ENCODE assay signal across 11 cellular contexts in genomic region chr18:9139400-9140039, GRCh38. TPM values are rescaled to one million over a fixed set of nuclear protein-coding genes. Genes with fewer than 3 reads are reported as not detected.
DNase-seq lines count a peak whose midpoint lies in the region; TF ChIP-seq lines count a peak whose summit lies in the region.
"Had no signal": no experiment of that assay in that cellular context is flagged by ENCODE, and none has a peak within 500 bp of the region (broad histone marks: within the 10 kb centered on the region; RNA-seq: fewer than 3 reads in every experiment).

No MANE protein-coding gene starts in this region.

- in situ Hi-C loops in KBM-7 (cut with MboI; ENCODE audit: low pct_unique_long_range_greater_than_20kb, low sequenced_read_pairs) = no loop called here

- POLR2A ChIA-PET in CD4-positive, alpha-beta memory T cell (lab: Charles Lee; ENCODE audit: partially characterized antibody) = interaction anchor here (1.0 to 21.4 kb wide), 7 partner anchors 7 to 774 kb away, joined by 3 to 823 read pairs (median 53); partner anchors contain the start of genes NDUFV2 and VAPA

- H3K4me1 Mint-ChIP-seq in CD4-positive, alpha-beta memory T cell = peaks cover 47 to 89% (median 59%) of the 10 kb centered on the region in 4 donors
- H3K4me1 Mint-ChIP-seq in neural progenitor cell (peaks cover 39% of the 10 kb centered on the region), mesothelial cell of epicardium (peaks cover 40% of the 10 kb centered on the region)

- peak overlapping the region; percentile 49 to 99 (median 94) for H3K27ac Mint-ChIP-seq in CD4-positive, alpha-beta memory T cell
- H3K27ac Mint-ChIP-seq in neural progenitor cell = no peak overlapping the region
- no peak overlapping the region for H3K27ac Mint-ChIP-seq in mesothelial cell of epicardium

- H3F3A ChIP-seq in OCI-LY1 (ENCODE audit: insufficient read depth, low read length) (peaks cover 4% of the 10 kb centered on the region; the same call in 1 of the 2 replicates), neural progenitor cell (ENCODE audit: low read depth) (peaks cover 26% of the 10 kb centered on the region)

- H3K27me3 ChIP-seq in CD4-positive, alpha-beta memory T cell (ENCODE audit: insufficient read depth, low read length) = no peaks in the 10 kb centered on the region
- H3K27me3 ChIP-seq in OCI-LY1 (ENCODE audit: insufficient read depth, low read length) (no peaks in the 10 kb centered on the region), colonic mucosa (no peaks in the 10 kb centered on the region), neural progenitor cell (no peaks in the 10 kb centered on the region)

- H3K9ac ChIP-seq in OCI-LY1 (ENCODE audit: low read length) = peak overlapping the region; percentile 76
- H3K9ac ChIP-seq in colonic mucosa (ENCODE audit: low read depth in 2 of 2, low read length in 2 of 2) = no peak overlapping the region
- no peak overlapping the region for H3K9ac ChIP-seq in neural progenitor cell

- H3K79me2 ChIP-seq in OCI-LY1 (ENCODE audit: insufficient read depth, low read length) (peaks cover 69% of the 10 kb centered on the region), neural progenitor cell (ENCODE audit: low read depth) (peaks cover 77% of the 10 kb centered on the region)

- H3K27ac ChIP-seq in CD4-positive, alpha-beta memory T cell (ENCODE audit: low read depth, low read length) = peak overlapping the region; percentile 67
- H3K27ac ChIP-seq in OCI-LY1 (ENCODE audit: low read depth, low read length, poor library complexity, severe bottlenecking) (peak overlapping the region; percentile 85), colonic mucosa (no peak overlapping the region), neural progenitor cell (no peak overlapping the region)

- H3K4me3 Mint-ChIP-seq in CD4-positive, alpha-beta memory T cell = peak overlapping the region; percentile 86 to 97 (median 92)
- H3K4me3 Mint-ChIP-seq in neural progenitor cell (peak overlapping the region; percentile 17), mesothelial cell of epicardium (no peak overlapping the region)

- DNase-seq in CD4-positive, alpha-beta memory T cell = no peak
- no peak for DNase-seq in colonic mucosa
- DNase-seq in neural progenitor cell (ENCODE audit: low spot score) = no peak
- no peak for DNase-seq in KBM-7
- DNase-seq in mesothelial cell of epicardium (ENCODE audit: low spot score in 2 of 2, unreplicated experiment in 2 of 2) = no peak
- DNase-seq in EL = no peak
- DNase-seq in dedifferentiated amniotic fluid mesenchymal stem cell (ENCODE audit: extremely low spot score) = no peak
- DNase-seq: activated CD4-positive, alpha-beta T cell treated with anti-CD3 and anti-CD28 coated beads for 48 hours; DMS53; mucosa of descending colon had no signal

- H3K36me3 Mint-ChIP-seq in CD4-positive, alpha-beta memory T cell = peaks cover 0 to 39% of the 10 kb centered on the region in 2 donors
- H3K36me3 Mint-ChIP-seq in neural progenitor cell = peaks cover 2% of the 10 kb centered on the region
- no peaks in the 10 kb centered on the region for H3K36me3 Mint-ChIP-seq in mesothelial cell of epicardium

- no peaks in the 10 kb centered on the region for H3K9me2 ChIP-seq in OCI-LY1 (ENCODE audit: low read depth, low read length)

- H2AFZ ChIP-seq in OCI-LY1 (ENCODE audit: low read length) (no peak overlapping the region), neural progenitor cell (replicated peaks) (no peak overlapping the region)

- intact Hi-C loops in CD4-positive, alpha-beta memory T cell (cut with micrococcal nuclease) = loop anchor here (1.0 to 10.0 kb wide), 2 partner anchors 8 to 435 kb away; partner anchors contain the start of gene MTCL1
- intact Hi-C loops in colonic mucosa (cut with DNase I) = loop anchor here (5.0 to 10.0 kb wide), 2 partner anchors 37 to 485 kb away; partner anchors contain the start of gene NDUFV2

- H4K20me1 ChIP-seq in OCI-LY1 (ENCODE audit: insufficient read depth, low read length) (no peaks in the 10 kb centered on the region), neural progenitor cell (ENCODE audit: low read depth) (peaks cover 67% of the 10 kb centered on the region)

- peaks cover 75% of the 10 kb centered on the region for H3K4me1 ChIP-seq in CD4-positive, alpha-beta memory T cell (ENCODE audit: insufficient read depth, low read length)
- H3K4me1 ChIP-seq in OCI-LY1 (ENCODE audit: insufficient read depth, low read length, severe bottlenecking) = peaks cover 57% of the 10 kb centered on the region
- peaks cover 11% of the 10 kb centered on the region for H3K4me1 ChIP-seq in colonic mucosa
- peaks cover 13% of the 10 kb centered on the region for H3K4me1 ChIP-seq in neural progenitor cell

- peak overlapping the region; percentile 75 for H3K4me2 ChIP-seq in OCI-LY1 (ENCODE audit: low read length)
- H3K4me2 ChIP-seq in neural progenitor cell = no peak overlapping the region

- H3K27me3 Mint-ChIP-seq in CD4-positive, alpha-beta memory T cell = peaks cover 0 to 2% of the 10 kb centered on the region in 2 donors
- H3K27me3 Mint-ChIP-seq in neural progenitor cell (ENCODE audit: insufficient read depth, low read depth) = peaks cover 3% of the 10 kb centered on the region
- no peaks in the 10 kb centered on the region for H3K27me3 Mint-ChIP-seq in mesothelial cell of epicardium (ENCODE audit: low read depth)

- H3K36me3 ChIP-seq in CD4-positive, alpha-beta memory T cell (ENCODE audit: insufficient read depth, low read length) = no peaks in the 10 kb centered on the region
- peaks cover 4% of the 10 kb centered on the region; the same call in 1 of the 2 replicates for H3K36me3 ChIP-seq in OCI-LY1 (ENCODE audit: insufficient read depth, low read length)
- no peaks in the 10 kb centered on the region for H3K36me3 ChIP-seq in colonic mucosa
- no peaks in the 10 kb centered on the region for H3K36me3 ChIP-seq in neural progenitor cell

- no peak for TF ChIP-seq CTCF in OCI-LY1 (IDR thresholded peaks at IDR 0.05; ENCODE audit: low read length)
- TF ChIP-seq CTCF in colonic mucosa (IDR thresholded peaks at IDR 0.05) = no peak
- TF ChIP-seq CTCF in neural progenitor cell (IDR thresholded peaks at IDR 0.05) = no peak
- no peak for TF ChIP-seq CTCF in mesothelial cell of epicardium (IDR thresholded peaks at IDR 0.05; ENCODE audit: unreplicated experiment)

- peaks cover 0 to 2% (median 0%) of the 10 kb centered on the region in 8 donors for H3K9me3 Mint-ChIP-seq in CD4-positive, alpha-beta memory T cell
- H3K9me3 Mint-ChIP-seq in neural progenitor cell = no peaks in the 10 kb centered on the region
- H3K9me3 Mint-ChIP-seq in mesothelial cell of epicardium = no peaks in the 10 kb centered on the region

- H3K9me3 ChIP-seq in CD4-positive, alpha-beta memory T cell (ENCODE audit: control insufficient read depth in 1 of 2, low read length in 2 of 2) = no peaks in the 10 kb centered on the region
- H3K9me3 ChIP-seq in OCI-LY1 (ENCODE audit: low read length) (no peaks in the 10 kb centered on the region), colonic mucosa (no peaks in the 10 kb centered on the region), neural progenitor cell (ENCODE audit: low read depth) (no peaks in the 10 kb centered on the region)
- H3K9me3 ChIP-seq: mucosa of descending colon had no signal

- CTCF ChIA-PET in CD4-positive, alpha-beta memory T cell (lab: Charles Lee; ENCODE audit: partially characterized antibody) = interaction anchor here (0.7 to 8.1 kb wide), 8 partner anchors 8 to 195 kb away, joined by 3 to 67 read pairs (median 10); partner anchors contain the start of genes NDUFV2 and TWSG1

- peak overlapping the region; percentile 79 to 83 for H3K4me3 ChIP-seq in CD4-positive, alpha-beta memory T cell (ENCODE audit: low read length in 2 of 2)
- H3K4me3 ChIP-seq in OCI-LY1 (ENCODE audit: low read depth, low read length, poor library complexity, severe bottlenecking) = peak overlapping the region; percentile 76
- peak overlapping the region; percentile 6 for H3K4me3 ChIP-seq in colonic mucosa
- H3K4me3 ChIP-seq in neural progenitor cell = no peak overlapping the region
- H3K4me3 ChIP-seq: mucosa of descending colon had no signal

RNA-seq across cellular contexts. Expression of gene ANKRD12, which starts 2.9 kb away (rescaled TPM):
- total RNA-seq in CD4-positive, alpha-beta memory T cell = 100 to 1,000 TPM; 262 to 280 TPM
- polyA plus RNA-seq in CD4-positive, alpha-beta memory T cell = 100 to 1,000 TPM in 1 of 2 donors, 10 to 100 TPM in 1; 10.7 to 141 TPM
- total RNA-seq in colonic mucosa = 10 to 100 TPM; 27.9 to 55.7 TPM
- 26.8 and 38.2 TPM in 2 replicates for total RNA-seq in neural progenitor cell (ENCODE audit: low replicate concordance)
- total RNA-seq in mesothelial cell of epicardium = 47.6 to 50.7 TPM (median 49.7 TPM) in 3 replicates

RNA-seq across cellular contexts. Expression of gene NDUFV2, which starts 37.0 kb away (rescaled TPM):
- total RNA-seq in CD4-positive, alpha-beta memory T cell = 100 to 1,000 TPM; 135 TPM
- polyA plus RNA-seq in CD4-positive, alpha-beta memory T cell = 100 to 1,000 TPM; 213 to 281 TPM
- total RNA-seq in colonic mucosa = 100 to 1,000 TPM; 175 to 203 TPM
- total RNA-seq in neural progenitor cell (ENCODE audit: low replicate concordance) = 140 and 228 TPM in 2 replicates
- 99.9 to 114 TPM (median 106 TPM) in 3 replicates for total RNA-seq in mesothelial cell of epicardium

Comparison
In these comparisons a context has a peak if more than half of its experiments do, and no peak if none do; other contexts are left out.
1. H3K27ac ChIP-seq: peak in CD4-positive, alpha-beta memory T cell (single experiment) and OCI-LY1 (single experiment); none in colonic mucosa (single experiment) and neural progenitor cell (single experiment).
2. H3K27ac Mint-ChIP-seq: peak in CD4-positive, alpha-beta memory T cell (7 of 7); none in neural progenitor cell (single experiment) and mesothelial cell of epicardium (single experiment).